18 cellular contexts compared by ENCODE assay signal in the genomic region with DNA sequence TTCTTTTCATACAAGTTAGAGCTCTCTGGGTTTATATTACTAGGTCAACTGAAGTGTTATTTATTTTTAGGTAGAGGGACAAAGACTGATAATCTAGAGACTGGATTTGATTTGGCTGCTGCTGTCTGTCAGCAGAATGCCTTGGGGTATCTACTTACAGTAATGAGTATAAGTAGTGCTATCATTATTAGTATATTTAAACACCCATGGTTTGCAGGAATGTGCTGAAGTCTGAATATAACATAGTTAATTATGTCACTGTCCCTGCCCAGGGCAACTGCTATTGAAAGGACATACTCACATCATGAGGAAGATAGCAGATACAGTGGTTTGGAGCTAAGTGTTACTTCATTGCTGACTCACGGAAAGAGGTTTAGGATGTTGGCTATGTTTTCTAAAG.
"Had no signal": no experiment of that assay in that cellular context is flagged by ENCODE, and none has a peak within 500 bp of the region (broad histone marks: within the 10 kb centered on the region; RNA-seq: fewer than 3 reads in every experiment).

No MANE protein-coding gene starts in this region.

- H3K27ac Mint-ChIP-seq: activated CD8-positive, alpha-beta memory T cell treated with anti-CD3 and anti-CD28 coated beads, Interleukin-2, amount 10 ng/mL, durations not matched to agents 7 days and 5 days; activated naive CD8-positive, alpha-beta T cell; activated T-cell treated with anti-CD3 and anti-CD28 coated beads, Interleukin-2, amount 50 U/mL, for 24 hours; natural killer cell; progenitor cell of endocrine pancreas had no signal

- H3K9me3 ChIP-seq: gastroesophageal sphincter, lower lobe of right lung had no signal

- ATAC-seq: activated CD8-positive, alpha-beta memory T cell treated with anti-CD3 and anti-CD28 coated beads, Interleukin-2, amount 10 ng/mL, durations not matched to agents 7 days and 5 days; gastroesophageal sphincter; lower lobe of right lung; natural killer cell; sciatic nerve had no signal

- H3K27me3 ChIP-seq: gastroesophageal sphincter had no signal

- H3K4me1 Mint-ChIP-seq: activated CD8-positive, alpha-beta memory T cell treated with anti-CD3 and anti-CD28 coated beads, Interleukin-2, amount 10 ng/mL, durations not matched to agents 7 days and 5 days; natural killer cell had no signal

- H3K4me3 ChIP-seq: gastroesophageal sphincter, lower lobe of right lung had no signal

- H3K36me3 Mint-ChIP-seq: activated CD8-positive, alpha-beta memory T cell treated with anti-CD3 and anti-CD28 coated beads, Interleukin-2, amount 10 ng/mL, durations not matched to agents 7 days and 5 days; activated naive CD8-positive, alpha-beta T cell; natural killer cell had no signal

- H3K9me3 Mint-ChIP-seq: activated T-cell treated with anti-CD3 and anti-CD28 coated beads, Interleukin-2, amount 50 U/mL, for 24 hours had no signal

- H3K36me3 ChIP-seq: gastroesophageal sphincter, lower lobe of right lung had no signal

- DNase-seq: activated CD4-positive, alpha-beta T cell treated with anti-CD3 and anti-CD28 coated beads for 1 hour; activated CD4-positive, alpha-beta T cell treated with anti-CD3 and anti-CD28 coated beads, Interleukin-2, amount 50 U/mL, for 48 hours; activated CD8-positive, alpha-beta memory T cell treated with anti-CD3 and anti-CD28 coated beads, Interleukin-2, amount 10 ng/mL, durations not matched to agents 7 days and 5 days; activated effector memory CD4-positive, alpha-beta T cell treated with anti-CD3 and anti-CD28 coated beads, Interleukin-2, amount 50 U/mL, for 16 hours; activated T-cell treated with anti-CD3 and anti-CD28 coated beads, Interleukin-2, amount 50 U/mL, for 24 hours; anterior cingulate cortex; caudate nucleus; cortex of kidney; effector CD8-positive, alpha-beta T cell; lower lobe of right lung; natural killer cell; stimulated activated CD4-positive, alpha-beta T cell treated with anti-CD3 and anti-CD28 coated beads, Interleukin-2, amount 100 ng/mL, for 48 hours; stimulated activated naive CD4-positive, alpha-beta T cell treated with Interleukin-2 at 50 U/mL for 16 hours; trophoblast cell had no signal

- H3K27ac ChIP-seq: gastroesophageal sphincter, lower lobe of right lung had no signal

- H3K4me3 Mint-ChIP-seq: activated CD8-positive, alpha-beta memory T cell treated with anti-CD3 and anti-CD28 coated beads, Interleukin-2, amount 10 ng/mL, durations not matched to agents 7 days and 5 days; activated naive CD8-positive, alpha-beta T cell; activated T-cell treated with anti-CD3 and anti-CD28 coated beads, Interleukin-2, amount 50 U/mL, for 24 hours; natural killer cell had no signal

- H3K27me3 Mint-ChIP-seq: activated CD8-positive, alpha-beta memory T cell treated with anti-CD3 and anti-CD28 coated beads, Interleukin-2, amount 10 ng/mL, durations not matched to agents 7 days and 5 days; activated naive CD8-positive, alpha-beta T cell; progenitor cell of endocrine pancreas had no signal

- H3K4me1 ChIP-seq: gastroesophageal sphincter, lower lobe of right lung had no signal
